ENCODE assay signal across 17 cellular contexts in the genomic region with DNA sequence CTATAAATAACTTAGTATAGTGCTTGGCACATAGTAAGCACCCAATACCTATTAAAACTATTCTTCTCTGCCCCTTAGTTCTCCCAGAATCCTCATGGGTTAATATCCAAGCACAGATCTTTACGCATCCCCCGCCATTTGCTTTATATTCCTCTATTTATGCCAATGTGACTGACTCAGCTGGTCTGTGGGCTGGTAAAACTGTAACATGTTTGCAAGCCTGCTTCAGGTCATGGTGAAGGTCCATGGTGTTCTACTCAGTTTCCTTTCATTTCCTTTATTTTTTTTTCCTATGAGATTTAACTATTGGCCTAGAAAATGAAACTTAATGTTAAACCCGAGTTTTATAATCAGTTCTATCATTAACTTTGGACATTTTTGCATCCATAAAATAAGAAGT. TPM values are rescaled to one million over a fixed set of nuclear protein-coding genes. Genes with fewer than 3 reads are reported as not detected.
DNase-seq lines count a peak whose midpoint lies in the region; ATAC-seq, FAIRE-seq and TF ChIP-seq lines count a peak whose summit lies in the region.
"Had no signal": no experiment of that assay in that cellular context is flagged by ENCODE, and none has a peak within 500 bp of the region (broad histone marks: within the 10 kb centered on the region; RNA-seq: fewer than 3 reads in every experiment).

No MANE protein-coding gene starts in this region.

- FAIRE-seq in endothelial cell of umbilical vein (lab: Jason Lieb, UNC), result no peak
- FAIRE-seq: H1 had no signal

- H3K36me3 ChIP-seq in BLaER1 (peaks cover 50% of the 10 kb centered on the region), endothelial cell of umbilical vein (ENCODE audit: control insufficient read depth in 2 of 2, extremely low read depth in 1 of 2, insufficient read depth in 2 of 2, low read length in 2 of 2) (peaks cover 0 to 3% of the 10 kb centered on the region in 2 experiments), lower lobe of right lung (peaks cover 2% of the 10 kb centered on the region), neural progenitor cell (no peaks in the 10 kb centered on the region), WERI-Rb-1 (no peaks in the 10 kb centered on the region), OCI-LY7 (ENCODE audit: insufficient read depth, low read length) (no peaks in the 10 kb centered on the region)
- H3K36me3 ChIP-seq: SJSA1 had no signal

- BruUV-seq in endothelial cell of umbilical vein (replicated peaks; lab: Mats Ljungman, UMichigan) (no TSS peak), OCI-LY7 (replicated peaks; lab: Mats Ljungman, UMichigan) (no TSS peak)

- intact Hi-C loops in endothelial cell of umbilical vein (cut with micrococcal nuclease), result no loop called here
- intact Hi-C loops in lower lobe of right lung (cut with DNase I), result no loop called here
- intact Hi-C loops in OCI-LY7 (cut with micrococcal nuclease; ENCODE audit: unreplicated experiment), result no loop called here

- TF ChIP-seq CTCF in endothelial cell of umbilical vein (IDR thresholded peaks at IDR 0.05; ENCODE audit: extremely low read depth in 1 of 2, insufficient read depth in 1 of 2, low read depth in 1 of 2, low read length in 2 of 2), result no peak
- no peak for TF ChIP-seq CTCF in lower lobe of right lung (IDR thresholded peaks at IDR 0.05)
- no peak for TF ChIP-seq CTCF in neural progenitor cell (IDR thresholded peaks at IDR 0.05)
- TF ChIP-seq CTCF in WERI-Rb-1 (IDR thresholded peaks at IDR 0.05; ENCODE audit: low read depth, low read length), result no peak
- no peak for TF ChIP-seq CTCF in OCI-LY7 (conservative IDR thresholded peaks at IDR 0.05; ENCODE audit: low read length)

- H3K9me3 ChIP-seq in BLaER1 (peaks cover 30% of the 10 kb centered on the region), endothelial cell of umbilical vein (replicated peaks; ENCODE audit: control insufficient read depth, insufficient read depth, low read length) (no peaks in the 10 kb centered on the region), lower lobe of right lung (no peaks in the 10 kb centered on the region), neural progenitor cell (ENCODE audit: low read depth) (no peaks in the 10 kb centered on the region), WERI-Rb-1 (ENCODE audit: severe bottlenecking) (no peaks in the 10 kb centered on the region), OCI-LY7 (ENCODE audit: low read length) (no peaks in the 10 kb centered on the region)
- H3K9me3 ChIP-seq: SJSA1 had no signal

- H3K36me3 Mint-ChIP-seq in effector memory CD8-positive, alpha-beta T cell (ENCODE audit: insufficient read depth), result no peaks in the 10 kb centered on the region
- H3K36me3 Mint-ChIP-seq in neural progenitor cell, result no peaks in the 10 kb centered on the region

- no peak for ATAC-seq in lower lobe of right lung
- ATAC-seq in effector memory CD8-positive, alpha-beta T cell (replicated peaks), result no peak
- ATAC-seq: Panc1 had no signal

- peaks cover 0 to 2% of the 10 kb centered on the region in 2 donors for H3K4me1 Mint-ChIP-seq in effector memory CD8-positive, alpha-beta T cell (ENCODE audit: low read depth in 2 of 2)
- H3K4me1 Mint-ChIP-seq in neural progenitor cell, result no peaks in the 10 kb centered on the region

- no peaks in the 10 kb centered on the region for H3K9me3 Mint-ChIP-seq in effector memory CD8-positive, alpha-beta T cell
- no peaks in the 10 kb centered on the region for H3K9me3 Mint-ChIP-seq in neural progenitor cell

- H3K9me1 ChIP-seq in endothelial cell of umbilical vein (replicated peaks; ENCODE audit: control insufficient read depth, extremely low read depth, insufficient read depth, low read length), result peaks cover 3% of the 10 kb centered on the region

- H3K4me1 ChIP-seq in BLaER1 (peaks cover 74% of the 10 kb centered on the region), endothelial cell of umbilical vein (ENCODE audit: control insufficient read depth, extremely low read depth, insufficient read depth, low read length) (peaks cover 9% of the 10 kb centered on the region), lower lobe of right lung (peaks cover 61% of the 10 kb centered on the region), neural progenitor cell (no peaks in the 10 kb centered on the region), OCI-LY7 (ENCODE audit: insufficient read depth, low read length, poor library complexity, severe bottlenecking) (no peaks in the 10 kb centered on the region)
- H3K4me1 ChIP-seq: SJSA1 had no signal

- H3F3A ChIP-seq in neural progenitor cell (ENCODE audit: low read depth), result no peaks in the 10 kb centered on the region

- TF ChIP-seq POLR2A in endothelial cell of umbilical vein (IDR thresholded peaks at IDR 0.05; ENCODE audit: low read depth, low read length), result no peak

- dilution Hi-C loops in endothelial cell of umbilical vein (cut with MboI; ENCODE audit: extremely low pct_ligation_motif_present, low sequenced_read_pairs), result no loop called here

- DNase-seq in CD1c-positive myeloid dendritic cell (ENCODE audit: extremely low spot score) (peak; percentile 56), endothelial cell of umbilical vein (ENCODE audit: low read depth, low spot score) (peak; percentile 39), lower lobe of right lung (no peak), neural progenitor cell (ENCODE audit: low spot score) (no peak), WERI-Rb-1 (no peak), OCI-LY7 (ENCODE audit: low spot score) (no peak)
- DNase-seq in effector memory CD8-positive, alpha-beta T cell, result no peak
- DNase-seq: C1 segment of cervical spinal cord, DMS79, KBM-7, NCI-H1694 treated with DMSO at 0.1 percent for 48 hours, NCI-H345, NCI-H526 had no signal

- no peak overlapping the region for H3K9ac ChIP-seq in BLaER1
- H3K9ac ChIP-seq in endothelial cell of umbilical vein (replicated peaks; ENCODE audit: extremely low read depth, insufficient read depth, low read length), result no peak overlapping the region
- no peak overlapping the region for H3K9ac ChIP-seq in neural progenitor cell

- H2AFZ ChIP-seq in endothelial cell of umbilical vein (ENCODE audit: low read depth, low read length) (no peak overlapping the region), neural progenitor cell (replicated peaks) (no peak overlapping the region), OCI-LY7 (ENCODE audit: low read length) (no peak overlapping the region)

- H3K4me2 ChIP-seq in BLaER1 (peak overlapping the region; percentile 39; the same call in 1 of the 2 replicates), endothelial cell of umbilical vein (ENCODE audit: insufficient read depth, low read length) (no peak overlapping the region), neural progenitor cell (no peak overlapping the region), OCI-LY7 (ENCODE audit: low read length) (no peak overlapping the region)

- H3K27ac ChIP-seq in BLaER1 (no peak overlapping the region), endothelial cell of umbilical vein (ENCODE audit: insufficient read depth, low read depth, low read length) (no peak overlapping the region), lower lobe of right lung (peak overlapping the region; percentile 53), neural progenitor cell (no peak overlapping the region), WERI-Rb-1 (no peak overlapping the region), OCI-LY7 (ENCODE audit: low read depth, low read length, poor library complexity, severe bottlenecking) (no peak overlapping the region)
- H3K27ac ChIP-seq: SJSA1 had no signal

- H4K20me1 ChIP-seq in BLaER1 (peaks cover 50% of the 10 kb centered on the region), endothelial cell of umbilical vein (replicated peaks; ENCODE audit: control insufficient read depth, extremely low read depth, insufficient read depth, low read length) (peaks cover 15% of the 10 kb centered on the region), neural progenitor cell (ENCODE audit: low read depth) (no peaks in the 10 kb centered on the region), OCI-LY7 (ENCODE audit: insufficient read depth, low read length) (no peaks in the 10 kb centered on the region)

- H3K4me3 ChIP-seq in BLaER1 (no peak overlapping the region), endothelial cell of umbilical vein (replicated peaks in 1 of 3; ENCODE audit: insufficient read depth in 1 of 3, low read depth in 1 of 3, low read length in 3 of 3) (no peak overlapping the region), lower lobe of right lung (no peak overlapping the region), neural progenitor cell (no peak overlapping the region), WERI-Rb-1 (ENCODE audit: low read depth, low read length) (no peak overlapping the region), OCI-LY7 (ENCODE audit: low read depth, low read length, poor library complexity, severe bottlenecking) (no peak overlapping the region)
- H3K4me3 ChIP-seq: SJSA1 had no signal

- peaks cover 89% of the 10 kb centered on the region for H3K79me2 ChIP-seq in endothelial cell of umbilical vein (ENCODE audit: control insufficient read depth, insufficient read depth, low read length)
- H3K79me2 ChIP-seq in neural progenitor cell (ENCODE audit: low read depth), result no peaks in the 10 kb centered on the region
- no peaks in the 10 kb centered on the region for H3K79me2 ChIP-seq in OCI-LY7 (ENCODE audit: insufficient read depth, low read depth, low read length)

- H3K27me3 ChIP-seq in BLaER1 (no peaks in the 10 kb centered on the region), endothelial cell of umbilical vein (ENCODE audit: control insufficient read depth in 2 of 2, insufficient read depth in 2 of 2, low read length in 2 of 2) (no peaks in the 10 kb centered on the region), lower lobe of right lung (ENCODE audit: low read depth) (no peaks in the 10 kb centered on the region), neural progenitor cell (no peaks in the 10 kb centered on the region), WERI-Rb-1 (ENCODE audit: insufficient read depth, low read depth, severe bottlenecking) (no peaks in the 10 kb centered on the region)
- H3K27me3 ChIP-seq: SJSA1 had no signal

- H3K27me3 Mint-ChIP-seq in effector memory CD8-positive, alpha-beta T cell, result peaks cover 4 to 15% of the 10 kb centered on the region in 2 donors
- H3K27me3 Mint-ChIP-seq in neural progenitor cell (ENCODE audit: insufficient read depth, low read depth), result no peaks in the 10 kb centered on the region

- H3K27ac Mint-ChIP-seq in effector memory CD8-positive, alpha-beta T cell, result no peak overlapping the region
- no peak overlapping the region for H3K27ac Mint-ChIP-seq in neural progenitor cell

- POLR2A ChIA-PET in endothelial cell of umbilical vein (lab: Charles Lee), result no interaction called here
- POLR2A ChIA-PET in OCI-LY7 (lab: Charles Lee), result no interaction called here

- CTCF ChIA-PET in endothelial cell of umbilical vein (lab: Charles Lee), result interaction anchor here (1.0 to 2.1 kb wide), 3 partner anchors 13 to 84 kb away, joined by 3 to 7 read pairs (median 3); no protein-coding TSS in a partner anchor
- CTCF ChIA-PET in OCI-LY7 (lab: Charles Lee; ENCODE audit: unreplicated experiment), result no interaction called here

- H3K9me2 ChIP-seq in OCI-LY7 (ENCODE audit: insufficient read depth, low read length), result no peaks in the 10 kb centered on the region

- H3K4me3 Mint-ChIP-seq in effector memory CD8-positive, alpha-beta T cell, result no peak overlapping the region
- H3K4me3 Mint-ChIP-seq in neural progenitor cell, result no peak overlapping the region

RNA-seq across cellular contexts. Expression of a gene that starts 47.0 kb away (rescaled TPM):
- total RNA-seq in endothelial cell of umbilical vein (77.7 and 89.7 TPM in 2 replicates), lower lobe of right lung (62.4 TPM), neural progenitor cell (ENCODE audit: low replicate concordance) (13.0 and 17.3 TPM in 2 replicates), OCI-LY7 (2022) (not detected in 2 replicates)
- polyA plus RNA-seq in endothelial cell of umbilical vein, result 58.4 and 66.4 TPM in 2 replicates
- 54.0 and 54.3 TPM in 2 replicates for polyA plus RNA-seq in endothelial cell of umbilical vein (2011; cell fraction: cytosol; rRNA removed)
- 187 and 208 TPM in 2 replicates for polyA plus RNA-seq in endothelial cell of umbilical vein (2011; cell fraction: nucleus; rRNA removed)
- polyA plus RNA-seq in endothelial cell of umbilical vein (2012), result 48.6 and 55.5 TPM in 2 replicates
- polyA minus RNA-seq in endothelial cell of umbilical vein, result 215 and 218 TPM in 2 replicates
- 3.3 TPM for polyA minus RNA-seq in endothelial cell of umbilical vein (2011; cell fraction: cytosol; rRNA and poly(A)+ RNA removed)
- 236 and 297 TPM in 2 replicates for polyA minus RNA-seq in endothelial cell of umbilical vein (2011; cell fraction: nucleus; rRNA and poly(A)+ RNA removed)
- total RNA-seq in OCI-LY7 (2014; rRNA removed; shearing (Covaris generic)), result not detected in 2 replicates

Comparison
In these comparisons a context has a peak if more than half of its experiments do, and no peak if none do; other contexts are left out.
1. DNase-seq: peak in CD1c-positive myeloid dendritic cell (single experiment) and endothelial cell of umbilical vein (single experiment); none in lower lobe of right lung (single experiment), effector memory CD8-positive, alpha-beta T cell (0 of 3), neural progenitor cell (single experiment), WERI-Rb-1 (single experiment) and OCI-LY7 (single experiment).
2. RNA of a gene that starts 47.0 kb away (total RNA-seq): 77.7 to 89.7 TPM in endothelial cell of umbilical vein, 62.4 TPM in lower lobe of right lung (single experiment) and 13.0 to 17.3 TPM in neural progenitor cell; not detected in OCI-LY7; every median in the first group is over 10 times any median in the second.